Comparison of ENCODE assay signal across 21 cellular contexts in genomic region chr7:115221484-115221883, GRCh38.
DNase-seq lines count a peak whose midpoint lies in the region; ATAC-seq lines count a peak whose summit lies in the region.
"Had no signal": no experiment of that assay in that cellular context is flagged by ENCODE, and none has a peak within 500 bp of the region (broad histone marks: within the 10 kb centered on the region; RNA-seq: fewer than 3 reads in every experiment).

No MANE protein-coding gene starts in this region.

- no peaks in the 10 kb centered on the region for H3K36me3 ChIP-seq in adipocyte (ENCODE audit: control insufficient read depth, insufficient read depth, low read length, severe bottlenecking)

- H3K9me3 ChIP-seq in adipocyte (ENCODE audit: control insufficient read depth, low read length): no peaks in the 10 kb centered on the region
- H3K9me3 ChIP-seq: SK-N-SH had no signal

- DNase-seq in GM04503 (ENCODE audit: low read depth) (peak; percentile 7), adipocyte (ENCODE audit: low read depth) (peak; percentile 40), fibroblast of peridontal ligament (ENCODE audit: extremely low read depth) (peak; percentile 47), NCI-H1930 (lab: John Stamatoyannopoulos, UW) (no peak)
- DNase-seq in activated CD8-positive, alpha-beta memory T cell treated with anti-CD3 and anti-CD28 coated beads, Interleukin-2, amount 50 U/mL, for 48 hours: no peak
- DNase-seq: ACHN; CD4-positive, CD25-positive, alpha-beta regulatory T cell; COR-L47; DMS 273 treated with DMSO at 0.1 percent for 48 hours; KG1; MV-4-11; NCI-H1417 treated with DMSO at 0.1 percent for 48 hours; NCI-H187 treated with DMSO at 0.1 percent for 48 hours; NCI-H226; NCI-H524 treated with DMSO at 0.1 percent for 48 hours; SHP77; SK-N-SH had no signal

- no peak overlapping the region for H3K9ac ChIP-seq in adipocyte (ENCODE audit: low read length)
- H3K9ac ChIP-seq: SK-N-SH had no signal

- H3K4me3 ChIP-seq in adipocyte (ENCODE audit: low read length): no peak overlapping the region
- H3K4me3 ChIP-seq: GM23338 had no signal

- H3K4me1 ChIP-seq in adipocyte (ENCODE audit: control insufficient read depth, insufficient read depth, low read length): peaks cover 18% of the 10 kb centered on the region

- ATAC-seq in HG02571 (IDR thresholded peaks at IDR 0.05; ENCODE audit: unreplicated experiment) (no peak), GM18873 (IDR thresholded peaks at IDR 0.05; ENCODE audit: low FRiP score, unreplicated experiment) (no peak)
- ATAC-seq: GM23338, HCT116 had no signal

- H3K27me3 ChIP-seq in adipocyte (replicated peaks; ENCODE audit: control insufficient read depth, insufficient read depth, low read length): no peaks in the 10 kb centered on the region

Comparison
In these comparisons a context has a peak if more than half of its experiments do, and no peak if none do; other contexts are left out.
1. DNase-seq: peak in GM04503 (single experiment), adipocyte (single experiment) and fibroblast of peridontal ligament (single experiment); none in NCI-H1930 (0 of 2) and activated CD8-positive, alpha-beta memory T cell treated with anti-CD3 and anti-CD28 coated beads, Interleukin-2, amount 50 U/mL, for 48 hours (single experiment).